Comparison of ENCODE assay signal across 8 cellular contexts in the genomic region with DNA sequence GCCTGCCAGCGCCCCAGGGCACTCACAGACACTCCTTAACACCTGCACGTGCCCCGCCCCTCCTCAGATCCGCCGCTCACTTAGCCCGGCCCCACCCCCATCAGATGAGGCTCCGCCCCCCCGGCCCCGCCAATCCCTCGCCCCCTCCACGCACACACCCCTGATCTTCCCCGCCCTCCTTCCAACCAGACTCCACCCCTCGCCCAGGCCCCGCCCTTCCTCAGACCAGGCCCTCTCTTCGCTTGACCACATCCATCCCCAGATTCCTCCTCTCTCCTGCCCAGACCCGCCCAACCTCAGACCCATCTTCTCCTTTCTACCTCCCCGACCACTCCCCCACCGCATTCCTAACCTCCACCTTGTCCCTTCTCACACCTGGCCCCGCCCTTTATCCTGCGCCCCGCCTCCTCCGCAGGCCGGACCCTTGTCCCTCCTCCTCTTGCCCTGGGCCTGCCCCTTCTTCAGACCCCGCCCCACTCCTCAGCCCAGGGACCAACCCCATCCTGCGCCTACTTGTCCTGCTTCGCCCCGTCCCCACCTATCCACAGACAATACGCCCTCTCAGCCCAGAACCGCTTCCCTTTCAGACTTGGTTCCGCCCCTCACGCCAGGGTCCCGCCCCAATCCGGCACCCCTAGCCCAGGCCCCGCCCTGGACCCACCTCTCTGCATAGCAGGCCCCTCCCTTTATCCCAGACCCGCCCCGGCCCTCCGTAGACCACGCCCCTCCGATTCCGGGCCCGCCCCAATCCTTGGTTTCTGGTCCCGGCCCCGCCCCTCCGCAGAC. TPM values are rescaled to one million over a fixed set of nuclear protein-coding genes. Genes with fewer than 3 reads are reported as not detected.
DNase-seq lines count a peak whose midpoint lies in the region; ATAC-seq and TF ChIP-seq lines count a peak whose summit lies in the region.

No MANE protein-coding gene starts in this region.

- in situ Hi-C loops in astrocyte of the cerebellum (cut with HindIII; ENCODE audit: low sequenced_read_pairs): no loop called here

- WGBS in hepatocyte (ENCODE audit: low lambda C conversion rate, missing lambda C conversion rate): 6% methylated on average over 19 of the region's 44 CpGs
- WGBS in aorta, 2 donors: 2 to 3% methylated on average over 39 to 44 of the region's 44 CpGs

- ATAC-seq in GM18499 (IDR thresholded peaks at IDR 0.05; ENCODE audit: insufficient read depth, unreplicated experiment) (peak; percentile 51), HG02970 (IDR thresholded peaks at IDR 0.05; ENCODE audit: low FRiP score, unreplicated experiment) (peak; percentile 87), aorta (ENCODE audit: low FRiP score) (peak; percentile 98)

- H3K27me3 ChIP-seq in hepatocyte: no peaks in the 10 kb centered on the region
- no peaks in the 10 kb centered on the region for H3K27me3 ChIP-seq in rectal smooth muscle tissue (ENCODE audit: control insufficient read depth, insufficient read depth, low read length)
- no peaks in the 10 kb centered on the region for H3K27me3 ChIP-seq in aorta (ENCODE audit: control insufficient read depth in 1 of 2, insufficient read depth in 2 of 2, low read length in 1 of 2)

- no peak for TF ChIP-seq CTCF in astrocyte of the cerebellum (IDR thresholded peaks at IDR 0.05; ENCODE audit: low read depth, low read length, missing control alignments)
- TF ChIP-seq CTCF in hepatocyte (IDR thresholded peaks at IDR 0.05; ENCODE audit: poor library complexity): no peak

- H3K4me1 ChIP-seq in hepatocyte (ENCODE audit: insufficient read depth) (no peaks in the 10 kb centered on the region), rectal smooth muscle tissue (ENCODE audit: control insufficient read depth, insufficient read depth, low read length) (no peaks in the 10 kb centered on the region), aorta (ENCODE audit: control insufficient read depth in 1 of 2, insufficient read depth in 2 of 2, low read length in 2 of 2) (no peaks in the 10 kb centered on the region)

- no peaks in the 10 kb centered on the region for H4K20me1 ChIP-seq in hepatocyte (ENCODE audit: insufficient read depth, poor library complexity, severe bottlenecking)

- H2AFZ ChIP-seq in hepatocyte: peak overlapping the region; percentile 34

- H3K36me3 ChIP-seq in hepatocyte (replicated peaks; ENCODE audit: insufficient read depth, low read depth): no peaks in the 10 kb centered on the region
- no peaks in the 10 kb centered on the region for H3K36me3 ChIP-seq in rectal smooth muscle tissue (ENCODE audit: control insufficient read depth, insufficient read depth, low read length)
- H3K36me3 ChIP-seq in aorta (ENCODE audit: control insufficient read depth in 1 of 2, insufficient read depth in 2 of 2, low read length in 1 of 2): no peaks in the 10 kb centered on the region

- DNase-seq in NCI-H187 treated with DMSO at 0.1 percent for 48 hours (lab: John Stamatoyannopoulos, UW) (peak; percentile 65), T-helper 9 cell (peak; percentile 100), astrocyte of the cerebellum (ENCODE audit: low read depth) (peak; percentile 86), hepatocyte (ENCODE audit: low spot score) (peak; percentile 99), aorta (peak; percentile 99 to 100)

- H3K4me2 ChIP-seq in hepatocyte: peak overlapping the region; percentile 94

- no peaks in the 10 kb centered on the region for H3K9me2 ChIP-seq in hepatocyte (replicated peaks; ENCODE audit: insufficient read depth)

- peaks cover 28% of the 10 kb centered on the region for H3K79me2 ChIP-seq in hepatocyte

- no peak overlapping the region for H3K9ac ChIP-seq in rectal smooth muscle tissue (ENCODE audit: low read length)

- H3K9me3 ChIP-seq in hepatocyte (ENCODE audit: low read depth) (no peaks in the 10 kb centered on the region), aorta (ENCODE audit: control insufficient read depth, low read length) (no peaks in the 10 kb centered on the region)

- peak overlapping the region; percentile 82 for H3K4me3 ChIP-seq in astrocyte of the cerebellum (ENCODE audit: low read depth, low read length)
- no peak overlapping the region for H3K4me3 ChIP-seq in hepatocyte
- peak overlapping the region; percentile 74 for H3K4me3 ChIP-seq in rectal smooth muscle tissue (ENCODE audit: low read length)
- H3K4me3 ChIP-seq in aorta (ENCODE audit: low read length in 2 of 2): peak overlapping the region in 1 of 2 donors; percentile 52

- intact Hi-C loops in aorta (cut with DNase I): loop anchor here in 1 of 2 donors (5.0 kb wide), 1 partner anchor 46 kb away; a partner anchor contains a TSS

- H3K27ac ChIP-seq in hepatocyte (peak overlapping the region; percentile 13), rectal smooth muscle tissue (ENCODE audit: low read depth, low read length) (peak overlapping the region; percentile 61), aorta (ENCODE audit: low read depth in 1 of 2, low read length in 2 of 2) (peak overlapping the region in 1 of 2 donors; percentile 45)

RNA-seq across cellular contexts. Expression of a gene that starts 0.5 kb away (rescaled TPM):
- total RNA-seq in hepatocyte (4.1 and 5.0 TPM in 2 replicates), aorta (10 to 100 TPM; 12.1 to 19.2 TPM)
- polyA plus RNA-seq in hepatocyte (3.9 and 7.6 TPM in 2 replicates), aorta (1 to 10 TPM; 1.9 to 7.1 TPM)

RNA-seq across cellular contexts. Expression of a gene that starts 23.7 kb away (rescaled TPM):
- total RNA-seq in hepatocyte (0.40 and 1.5 TPM in 2 replicates), aorta (1 to 10 TPM in 1 of 2 donors, under 1 TPM in 1; 0.97 to 8.9 TPM)
- polyA plus RNA-seq in hepatocyte (4.9 and 9.1 TPM in 2 replicates), aorta (1 to 10 TPM; 3.0 to 8.5 TPM)

RNA-seq across cellular contexts. Expression of a gene that starts 29.8 kb away (rescaled TPM):
- total RNA-seq in hepatocyte (8.6 and 13.9 TPM in 2 replicates), aorta (10 to 100 TPM; 34.3 to 92.5 TPM)
- polyA plus RNA-seq in hepatocyte (28.4 and 42.2 TPM in 2 replicates), aorta (1,000 to 10,000 TPM in 1 of 2 donors, 100 to 1,000 TPM in 1; 317 to 1,029 TPM)

RNA-seq across cellular contexts. Expression of a gene that starts 47.1 kb away (rescaled TPM):
- total RNA-seq in hepatocyte (2.0 and 2.5 TPM in 2 replicates), aorta (10 to 100 TPM in 1 of 2 donors, 1 to 10 TPM in 1; 9.5 to 16.5 TPM)
- polyA plus RNA-seq in hepatocyte (4.5 and 4.8 TPM in 2 replicates), aorta (10 to 100 TPM in 1 of 2 donors, 1 to 10 TPM in 1; 3.6 to 11.9 TPM)

RNA-seq across cellular contexts. Expression of a gene that starts 47.8 kb away (rescaled TPM):
- 59.9 and 62.6 TPM in 2 replicates for total RNA-seq in hepatocyte
- 105 and 131 TPM in 2 replicates for polyA plus RNA-seq in hepatocyte
- 10 to 100 TPM; 33.3 to 67.1 TPM for total RNA-seq in aorta
- 100 to 1,000 TPM in 1 of 2 donors, 10 to 100 TPM in 1; 22.9 to 192 TPM for polyA plus RNA-seq in aorta
